Comparison of ENCODE assay signal across 9 cellular contexts in the genomic region with DNA sequence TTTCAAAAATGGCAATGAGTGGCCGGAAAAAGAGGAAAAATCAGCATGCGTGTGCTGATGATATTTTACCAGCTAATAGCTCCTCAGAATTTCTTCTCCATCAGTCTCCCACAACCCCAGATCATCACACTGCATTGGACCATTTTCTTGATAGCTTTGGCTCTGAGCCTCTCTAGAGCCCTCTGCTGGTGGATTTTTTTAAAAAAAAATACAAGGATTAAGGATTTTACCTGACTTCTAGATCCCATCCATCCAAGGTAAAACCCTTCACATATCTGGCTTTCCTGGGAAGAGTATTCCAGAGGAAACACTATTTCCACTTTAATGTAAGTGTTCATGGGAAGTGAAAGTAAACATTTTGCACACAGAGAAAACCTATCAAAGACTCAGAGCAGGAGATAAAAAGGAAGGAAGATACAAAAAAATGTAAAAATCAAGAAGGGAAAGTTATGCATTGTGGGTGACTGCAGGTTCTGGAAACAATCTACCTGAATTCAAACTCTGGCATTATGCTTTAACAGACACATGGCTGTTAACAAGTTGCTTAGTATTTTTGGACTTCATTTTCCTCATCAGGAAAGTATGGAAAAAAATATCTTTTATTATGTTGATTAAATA.
DNase-seq lines count a peak whose midpoint lies in the region; ATAC-seq, FAIRE-seq and TF ChIP-seq lines count a peak whose summit lies in the region.
"Had no signal": no experiment of that assay in that cellular context is flagged by ENCODE, and none has a peak within 500 bp of the region (broad histone marks: within the 10 kb centered on the region; RNA-seq: fewer than 3 reads in every experiment).

No MANE protein-coding gene starts in this region.

- H2AFZ ChIP-seq in OCI-LY7 (ENCODE audit: low read length): no peak overlapping the region

- no peaks in the 10 kb centered on the region for H3K36me3 ChIP-seq in OCI-LY7 (ENCODE audit: insufficient read depth, low read length)

- TF ChIP-seq POLR2A in GM12892 (IDR thresholded peaks at IDR 0.05; ENCODE audit: low read depth, low read length): no peak

- no peaks in the 10 kb centered on the region for H3K9me3 ChIP-seq in OCI-LY7 (ENCODE audit: low read length)

- H4K20me1 ChIP-seq in OCI-LY7 (ENCODE audit: insufficient read depth, low read length): no peaks in the 10 kb centered on the region

- BruUV-seq in OCI-LY7 (replicated peaks; lab: Mats Ljungman, UMichigan): no TSS peak

- H3K27ac ChIP-seq in OCI-LY7 (ENCODE audit: low read depth, low read length, poor library complexity, severe bottlenecking): no peak overlapping the region

- POLR2A ChIA-PET in OCI-LY7 (lab: Charles Lee): interaction anchor here (0.9 kb wide), 1 partner anchor 90 kb away, joined by 3 read pairs; no protein-coding TSS in a partner anchor

- H3K4me1 ChIP-seq in OCI-LY7 (ENCODE audit: insufficient read depth, low read length, poor library complexity, severe bottlenecking): no peaks in the 10 kb centered on the region

- H3K4me3 ChIP-seq in OCI-LY7 (ENCODE audit: low read depth, low read length, poor library complexity, severe bottlenecking): no peak overlapping the region

- no peaks in the 10 kb centered on the region for H3K79me2 ChIP-seq in OCI-LY7 (ENCODE audit: insufficient read depth, low read depth, low read length)

- intact Hi-C loops in OCI-LY7 (cut with micrococcal nuclease; ENCODE audit: unreplicated experiment): loop anchor here (5.0 to 10.0 kb wide), 2 partner anchors 218 to 476 kb away; no protein-coding TSS in a partner anchor

- H3K9me2 ChIP-seq in OCI-LY7 (ENCODE audit: insufficient read depth, low read length): no peaks in the 10 kb centered on the region

- ATAC-seq in GM19035 (IDR thresholded peaks at IDR 0.05; ENCODE audit: unreplicated experiment) (no peak), HG02840 (IDR thresholded peaks at IDR 0.05; ENCODE audit: low FRiP score, unreplicated experiment) (no peak), HG03571 (IDR thresholded peaks at IDR 0.05; ENCODE audit: unreplicated experiment) (no peak), GM19397 (IDR thresholded peaks at IDR 0.05; ENCODE audit: unreplicated experiment) (no peak)

- FAIRE-seq in GM12892 (lab: Jason Lieb, UNC): no peak

- DNase-seq in 8988T (peak; percentile 7), GM12892 (ENCODE audit: insufficient read length) (peak; percentile 5), OCI-LY7 (ENCODE audit: low spot score) (peak; percentile 22), globus pallidus (ENCODE audit: low spot score) (peak; percentile 27)
- DNase-seq: naive B cell had no signal

- TF ChIP-seq CTCF in OCI-LY7 (conservative IDR thresholded peaks at IDR 0.05; ENCODE audit: low read length): peak; percentile 80

- CTCF ChIA-PET in OCI-LY7 (lab: Charles Lee; ENCODE audit: unreplicated experiment): no interaction called here

- H3K4me2 ChIP-seq in OCI-LY7 (ENCODE audit: low read length): no peak overlapping the region
